Comparison of ENCODE assay signal across 17 cellular contexts in the genomic region with DNA sequence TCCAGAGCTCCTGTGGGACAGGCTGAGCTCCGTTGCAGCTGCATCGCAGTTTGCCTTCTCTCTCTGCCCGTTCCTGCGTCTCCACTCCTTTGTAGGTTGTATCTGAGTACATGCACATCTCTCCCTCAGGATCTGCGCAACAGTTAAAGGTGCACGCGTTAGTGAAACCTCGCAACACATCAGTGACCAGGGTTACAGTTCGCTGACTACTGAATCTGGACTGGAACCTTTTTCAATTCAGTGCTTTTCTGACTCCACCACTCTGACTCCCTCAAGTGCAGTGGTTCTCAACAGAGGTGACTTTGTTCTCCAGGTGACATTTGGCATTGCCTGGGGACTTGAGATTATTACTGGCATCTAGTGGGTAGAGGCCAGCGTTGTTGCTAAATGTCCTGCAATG.
A peak's percentile ranks its signal among the peaks of the same experiment; 100 is the strongest.
DNase-seq lines count a peak whose midpoint lies in the region; ATAC-seq, FAIRE-seq and TF ChIP-seq lines count a peak whose summit lies in the region.
"Had no signal": no experiment of that assay in that cellular context is flagged by ENCODE, and none has a peak within 500 bp of the region (broad histone marks: within the 10 kb centered on the region; RNA-seq: fewer than 3 reads in every experiment).

No MANE protein-coding gene starts in this region.

- POLR2A ChIA-PET in HEK293T (lab: Yijun Ruan, JAX) = no interaction called here

- DNase-seq in DMS79 treated with DMSO at 0.1 percent for 48 hours (lab: John Stamatoyannopoulos, UW) (peak; percentile 59), GM19239 (ENCODE audit: insufficient read length, low spot score) (no peak), left kidney (ENCODE audit: low read depth, low spot score) (peak; percentile 53), HEK293T (ENCODE audit: extremely low spot score) (no peak), erythroblast (lab: John Stamatoyannopoulos, UW) (no peak), Ammon's horn (ENCODE audit: low spot score) (no peak), iPS-NIHi11 (ENCODE audit: low spot score) (no peak)
- DNase-seq: activated CD4-positive, alpha-beta T cell treated with anti-CD3 and anti-CD28 coated beads, Interleukin-2, amount 50 U/mL, for 48 hours; activated T-cell treated with anti-CD3 and anti-CD28 coated beads, Interleukin-2, amount 50 U/mL, for 24 hours; body of pancreas; Caco-2; GM23248; left ventricle myocardium superior; NCI-H1436; NCI-H2227 treated with DMSO at 0.1 percent for 48 hours; ovary had no signal

- no peak for TF ChIP-seq POLR2A in erythroblast (IDR thresholded peaks at IDR 0.05; ENCODE audit: low read length)

- CTCF ChIA-PET in HEK293T (lab: Yijun Ruan, JAX) = no interaction called here

- peak; percentile 60 for ATAC-seq in HG03159 (IDR thresholded peaks at IDR 0.05; ENCODE audit: unreplicated experiment)
- ATAC-seq: body of pancreas, left ventricle myocardium superior had no signal

- FAIRE-seq in GM19239 (lab: Jason Lieb, UNC) = peak; percentile 26

TF ChIP-seq in HEK293T, 16 proteins besides CTCF, POLR2A, EP300 and RAD21:
- TF ChIP-seq FOXA1 (IDR thresholded peaks at IDR 0.05) = no peak
- no peak for TF ChIP-seq BHLHE40 (IDR thresholded peaks at IDR 0.05; ENCODE audit: borderline replicate concordance)
- TF ChIP-seq NFRKB (IDR thresholded peaks at IDR 0.05) = no peak
- no peak for TF ChIP-seq ARNT (IDR thresholded peaks at IDR 0.05)
- no peak for TF ChIP-seq ZNF384 (IDR thresholded peaks at IDR 0.05)
- TF ChIP-seq, protein P1, sequence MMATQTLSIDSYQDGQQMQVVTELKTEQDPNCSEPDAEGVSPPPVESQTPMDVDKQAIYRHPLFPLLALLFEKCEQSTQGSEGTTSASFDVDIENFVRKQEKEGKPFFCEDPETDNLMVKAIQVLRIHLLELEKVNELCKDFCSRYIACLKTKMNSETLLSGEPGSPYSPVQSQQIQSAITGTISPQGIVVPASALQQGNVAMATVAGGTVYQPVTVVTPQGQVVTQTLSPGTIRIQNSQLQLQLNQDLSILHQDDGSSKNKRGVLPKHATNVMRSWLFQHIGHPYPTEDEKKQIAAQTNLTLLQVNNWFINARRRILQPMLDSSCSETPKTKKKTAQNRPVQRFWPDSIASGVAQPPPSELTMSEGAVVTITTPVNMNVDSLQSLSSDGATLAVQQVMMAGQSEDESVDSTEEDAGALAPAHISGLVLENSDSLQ (IDR thresholded peaks at IDR 0.05) = no peak
- TF ChIP-seq TARDBP (IDR thresholded peaks at IDR 0.05) = no peak
- TF ChIP-seq SUZ12 (IDR thresholded peaks at IDR 0.05) = no peak
- TF ChIP-seq LEF1 (IDR thresholded peaks at IDR 0.05; ENCODE audit: borderline replicate concordance) = no peak
- TF ChIP-seq ELF4 (IDR thresholded peaks at IDR 0.05) = no peak
- TF ChIP-seq L3MBTL2 (conservative IDR thresholded peaks at IDR 0.05) = no peak
- TF ChIP-seq FOXK2 (IDR thresholded peaks at IDR 0.05) = no peak
- TF ChIP-seq FOXM1 (IDR thresholded peaks at IDR 0.05; ENCODE audit: borderline replicate concordance) = no peak
- no peak for TF ChIP-seq CTBP1 (IDR thresholded peaks at IDR 0.05; ENCODE audit: borderline replicate concordance)
- TF ChIP-seq SP1 (IDR thresholded peaks at IDR 0.05) = no peak
- TF ChIP-seq HDGF (IDR thresholded peaks at IDR 0.05; ENCODE audit: borderline replicate concordance) = no peak
TF ChIP-seq in HEK293T: peak in this region for 0.

Comparison
In these comparisons a context has a peak if more than half of its experiments do, and no peak if none do; other contexts are left out.
1. DNase-seq: peak in DMS79 treated with DMSO at 0.1 percent for 48 hours (single experiment) and left kidney (single experiment); none in GM19239 (single experiment), HEK293T (single experiment), erythroblast (0 of 2), Ammon's horn (single experiment) and iPS-NIHi11 (single experiment).